15 cellular contexts compared by ENCODE assay signal in the genomic region with DNA sequence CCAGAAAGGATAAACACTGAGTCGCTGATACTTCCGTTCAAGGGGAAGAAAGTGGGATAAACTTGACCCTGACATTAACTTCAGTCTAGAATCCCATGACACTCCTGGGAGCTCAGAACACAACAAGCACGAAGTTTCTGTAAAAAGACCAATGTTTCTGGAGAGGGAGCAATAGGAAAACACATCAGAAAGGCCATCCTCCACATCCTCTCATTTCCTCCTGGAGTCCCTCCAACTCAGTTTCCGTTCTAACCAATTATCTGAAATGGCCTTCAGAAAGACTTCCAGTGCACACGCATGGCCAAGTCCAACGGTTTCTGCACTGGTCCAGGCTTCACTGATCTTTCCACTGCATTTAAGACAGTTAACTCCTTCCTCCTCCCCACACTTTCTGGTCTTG.
A peak's percentile ranks its signal among the peaks of the same experiment; 100 is the strongest.
DNase-seq lines count a peak whose midpoint lies in the region; ATAC-seq and TF ChIP-seq lines count a peak whose summit lies in the region.
"Had no signal": no experiment of that assay in that cellular context is flagged by ENCODE, and none has a peak within 500 bp of the region (broad histone marks: within the 10 kb centered on the region; RNA-seq: fewer than 3 reads in every experiment).

No MANE protein-coding gene starts in this region.

- TF ChIP-seq CTCF in A673 (conservative IDR thresholded peaks at IDR 0.05; ENCODE audit: low read depth, low read length) (no peak), fibroblast of mammary gland (conservative IDR thresholded peaks at IDR 0.05; ENCODE audit: control insufficient read depth, insufficient read depth, low read depth, low read length) (no peak), nephron (IDR thresholded peaks at IDR 0.05; ENCODE audit: unreplicated experiment in 3 of 3) (no peak), Peyer's patch (IDR thresholded peaks at IDR 0.05) (no peak)

- H3K27me3 Mint-ChIP-seq in nephron (ENCODE audit: low read depth): no peaks in the 10 kb centered on the region
- H3K27me3 Mint-ChIP-seq in stimulated activated memory B cell treated with anti-CD40 and anti-IgM and Interleukin-4, amounts not matched to agents 10 μg/mL and 1 μg/mL and 100 μg/mL, for 72 hours: peaks cover 26% of the 10 kb centered on the region

- no TSS peak for BruUV-seq in A673 (replicated peaks; lab: Mats Ljungman, UMichigan)

- H3K4me3 ChIP-seq in A673 (ENCODE audit: low read depth, low read length, poor library complexity, severe bottlenecking) (no peak overlapping the region), fibroblast of mammary gland (ENCODE audit: control insufficient read depth, low read depth, low read length) (no peak overlapping the region), Peyer's patch (no peak overlapping the region)
- H3K4me3 ChIP-seq: HAP-1 had no signal

- peak overlapping the region in 2 of 3 experiments; percentile 23 to 26 for H3K4me3 Mint-ChIP-seq in nephron
- no peak overlapping the region for H3K4me3 Mint-ChIP-seq in stimulated activated memory B cell treated with anti-CD40 and anti-IgM and Interleukin-4, amounts not matched to agents 10 μg/mL and 1 μg/mL and 100 μg/mL, for 72 hours
- H3K4me3 Mint-ChIP-seq: activated naive CD8-positive, alpha-beta T cell treated with anti-CD3 and anti-CD28 coated beads, Interleukin-2, amount 10 ng/mL, durations not matched to agents 7 days and 5 days had no signal

- H3K4me1 Mint-ChIP-seq in nephron: peaks cover 59% of the 10 kb centered on the region
- peaks cover 4% of the 10 kb centered on the region for H3K4me1 Mint-ChIP-seq in stimulated activated memory B cell treated with anti-CD40 and anti-IgM and Interleukin-4, amounts not matched to agents 10 μg/mL and 1 μg/mL and 100 μg/mL, for 72 hours
- H3K4me1 Mint-ChIP-seq: activated naive CD8-positive, alpha-beta T cell treated with anti-CD3 and anti-CD28 coated beads, Interleukin-2, amount 10 ng/mL, durations not matched to agents 7 days and 5 days had no signal

- no peak for ATAC-seq in stimulated activated memory B cell treated with anti-CD40 and anti-IgM and Interleukin-4, amounts not matched to agents 10 μg/mL and 1 μg/mL and 100 μg/mL, for 72 hours

- H3K36me3 ChIP-seq in A673 (ENCODE audit: insufficient read depth, low read length, poor library complexity, severe bottlenecking) (no peaks in the 10 kb centered on the region), Peyer's patch (no peaks in the 10 kb centered on the region)
- H3K36me3 ChIP-seq: HAP-1 had no signal

- no peak overlapping the region for H3K27ac ChIP-seq in A673 (ENCODE audit: low read depth, low read length, poor library complexity, severe bottlenecking)
- peak overlapping the region in 2 of 4 donors; percentile 44 to 76 for H3K27ac ChIP-seq in Peyer's patch

- TF ChIP-seq POLR2A in Peyer's patch (IDR thresholded peaks at IDR 0.05): no peak

- DNase-seq in A673 (ENCODE audit: low spot score): peak; percentile 13
- peak; percentile 48 for DNase-seq in RPMI7951 (ENCODE audit: low read depth)
- DNase-seq in fibroblast of mammary gland (ENCODE audit: low read depth): peak; percentile 18
- DNase-seq in NCI-H2196 (lab: John Stamatoyannopoulos, UW; ENCODE audit: unreplicated experiment): no peak
- DNase-seq in HK-2 (ENCODE audit: unreplicated experiment): no peak
- DNase-seq in Peyer's patch: no peak
- DNase-seq: activated naive CD8-positive, alpha-beta T cell treated with anti-CD3 and anti-CD28 coated beads, Interleukin-2, amount 10 ng/mL, durations not matched to agents 7 days and 5 days; DMS79; IMR-90; NCI-H2081; nucleus accumbens; stimulated activated CD4-positive, alpha-beta T cell treated with anti-CD3 and anti-CD28 coated beads, Interleukin-4, amount 100 ng/mL, for 24 hours had no signal

- no peaks in the 10 kb centered on the region for H3K4me1 ChIP-seq in A673 (ENCODE audit: insufficient read depth, low read length, poor library complexity, severe bottlenecking)
- peaks cover 0 to 14% (median 0%) of the 10 kb centered on the region in 4 donors for H3K4me1 ChIP-seq in Peyer's patch
- H3K4me1 ChIP-seq: HAP-1 had no signal

- peaks cover 8% of the 10 kb centered on the region for H3K27me3 ChIP-seq in A673 (replicated peaks; ENCODE audit: insufficient read depth, low read depth, low read length, poor library complexity)
- no peaks in the 10 kb centered on the region for H3K27me3 ChIP-seq in Peyer's patch

- H3K9me3 ChIP-seq in A673 (ENCODE audit: low read depth, low read length, poor library complexity, severe bottlenecking) (no peaks in the 10 kb centered on the region), Peyer's patch (no peaks in the 10 kb centered on the region)
- H3K9me3 ChIP-seq: HAP-1 had no signal

- no peaks in the 10 kb centered on the region for H3K9me3 Mint-ChIP-seq in nephron
- no peaks in the 10 kb centered on the region for H3K9me3 Mint-ChIP-seq in stimulated activated memory B cell treated with anti-CD40 and anti-IgM and Interleukin-4, amounts not matched to agents 10 μg/mL and 1 μg/mL and 100 μg/mL, for 72 hours
- H3K9me3 Mint-ChIP-seq: activated naive CD8-positive, alpha-beta T cell treated with anti-CD3 and anti-CD28 coated beads, Interleukin-2, amount 10 ng/mL, durations not matched to agents 7 days and 5 days had no signal

- POLR2A ChIA-PET in A673 (lab: Charles Lee; ENCODE audit: low non-redundant PET): no interaction called here

- no peaks in the 10 kb centered on the region for H3K36me3 Mint-ChIP-seq in nephron (ENCODE audit: low read depth)
- H3K36me3 Mint-ChIP-seq in stimulated activated memory B cell treated with anti-CD40 and anti-IgM and Interleukin-4, amounts not matched to agents 10 μg/mL and 1 μg/mL and 100 μg/mL, for 72 hours: no peaks in the 10 kb centered on the region
- H3K36me3 Mint-ChIP-seq: activated naive CD8-positive, alpha-beta T cell treated with anti-CD3 and anti-CD28 coated beads, Interleukin-2, amount 10 ng/mL, durations not matched to agents 7 days and 5 days had no signal

- CTCF ChIA-PET in A673 (lab: Charles Lee): no interaction called here

- peak overlapping the region; percentile 96 to 100 (median 97) for H3K27ac Mint-ChIP-seq in nephron
- no peak overlapping the region for H3K27ac Mint-ChIP-seq in stimulated activated memory B cell treated with anti-CD40 and anti-IgM and Interleukin-4, amounts not matched to agents 10 μg/mL and 1 μg/mL and 100 μg/mL, for 72 hours
- H3K27ac Mint-ChIP-seq: activated naive CD8-positive, alpha-beta T cell treated with anti-CD3 and anti-CD28 coated beads, Interleukin-2, amount 10 ng/mL, durations not matched to agents 7 days and 5 days had no signal

- intact Hi-C loops in A673 (cut with micrococcal nuclease; ENCODE audit: unreplicated experiment): loop anchor here (5.0 kb wide), 2 partner anchors 155 to 315 kb away; no protein-coding TSS in a partner anchor

Comparison
In these comparisons a context has a peak if more than half of its experiments do, and no peak if none do; other contexts are left out.
1. DNase-seq: peak in A673 (single experiment), RPMI7951 (single experiment) and fibroblast of mammary gland (single experiment); none in NCI-H2196 (single experiment), HK-2 (single experiment) and Peyer's patch (0 of 3).